Comparison of ENCODE assay signal across 14 cellular contexts in the genomic region with DNA sequence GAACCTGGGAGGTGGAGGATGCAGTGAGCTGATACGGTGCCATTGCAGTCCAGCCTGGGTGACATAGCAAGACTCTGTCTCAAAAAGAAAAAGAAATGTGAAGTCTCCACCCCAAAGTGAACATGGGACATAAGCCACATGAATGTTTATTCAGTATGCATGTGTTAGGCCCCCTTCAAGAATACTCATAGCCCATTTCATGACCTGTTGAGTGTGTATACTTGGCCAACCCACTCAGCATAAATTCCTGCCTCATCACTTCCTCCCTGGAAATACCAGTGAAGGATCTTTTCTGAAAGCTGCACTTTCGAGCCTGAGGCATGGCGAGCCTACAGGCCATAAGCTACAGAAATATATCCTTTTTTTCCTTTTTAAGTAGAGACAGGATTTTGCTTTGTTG. TPM values are rescaled to one million over a fixed set of nuclear protein-coding genes. Genes with fewer than 3 reads are reported as not detected.
"Had no signal": no experiment of that assay in that cellular context is flagged by ENCODE, and none has a peak within 500 bp of the region (broad histone marks: within the 10 kb centered on the region; RNA-seq: fewer than 3 reads in every experiment).

No MANE protein-coding gene starts in this region.

RNA-seq across cellular contexts. Expression of a gene that starts 6.8 kb away (rescaled TPM):
- total RNA-seq: stomach, subcutaneous adipose tissue, suprapubic skin, temporal lobe, thoracic aorta, thyroid gland, tibial nerve, transverse colon, upper lobe of left lung, ureter, urinary bladder, uterus, vagina had no signal

RNA-seq across cellular contexts. Expression of a gene that starts 18.0 kb away (rescaled TPM):
- total RNA-seq: stomach, subcutaneous adipose tissue, suprapubic skin, temporal lobe, testis, thoracic aorta, thyroid gland, tibial nerve, transverse colon, upper lobe of left lung, ureter, urinary bladder, uterus, vagina had no signal

RNA-seq across cellular contexts. Expression of a gene that starts 34.8 kb away (rescaled TPM):
- total RNA-seq: stomach, subcutaneous adipose tissue, suprapubic skin, temporal lobe, testis, thoracic aorta, thyroid gland, tibial nerve, transverse colon, upper lobe of left lung, ureter, urinary bladder, uterus, vagina had no signal

RNA-seq across cellular contexts. Expression of a gene that starts 47.6 kb away (rescaled TPM):
- total RNA-seq: stomach, subcutaneous adipose tissue, suprapubic skin, temporal lobe, testis, thoracic aorta, thyroid gland, tibial nerve, transverse colon, upper lobe of left lung, ureter, urinary bladder, uterus, vagina had no signal

RNA-seq across cellular contexts. Expression of a gene that starts 53.8 kb away (rescaled TPM):
- total RNA-seq: stomach, subcutaneous adipose tissue, suprapubic skin, temporal lobe, testis, thoracic aorta, thyroid gland, tibial nerve, transverse colon, upper lobe of left lung, ureter, urinary bladder, uterus, vagina had no signal
